8 cellular contexts compared by ENCODE assay signal in the genomic region with DNA sequence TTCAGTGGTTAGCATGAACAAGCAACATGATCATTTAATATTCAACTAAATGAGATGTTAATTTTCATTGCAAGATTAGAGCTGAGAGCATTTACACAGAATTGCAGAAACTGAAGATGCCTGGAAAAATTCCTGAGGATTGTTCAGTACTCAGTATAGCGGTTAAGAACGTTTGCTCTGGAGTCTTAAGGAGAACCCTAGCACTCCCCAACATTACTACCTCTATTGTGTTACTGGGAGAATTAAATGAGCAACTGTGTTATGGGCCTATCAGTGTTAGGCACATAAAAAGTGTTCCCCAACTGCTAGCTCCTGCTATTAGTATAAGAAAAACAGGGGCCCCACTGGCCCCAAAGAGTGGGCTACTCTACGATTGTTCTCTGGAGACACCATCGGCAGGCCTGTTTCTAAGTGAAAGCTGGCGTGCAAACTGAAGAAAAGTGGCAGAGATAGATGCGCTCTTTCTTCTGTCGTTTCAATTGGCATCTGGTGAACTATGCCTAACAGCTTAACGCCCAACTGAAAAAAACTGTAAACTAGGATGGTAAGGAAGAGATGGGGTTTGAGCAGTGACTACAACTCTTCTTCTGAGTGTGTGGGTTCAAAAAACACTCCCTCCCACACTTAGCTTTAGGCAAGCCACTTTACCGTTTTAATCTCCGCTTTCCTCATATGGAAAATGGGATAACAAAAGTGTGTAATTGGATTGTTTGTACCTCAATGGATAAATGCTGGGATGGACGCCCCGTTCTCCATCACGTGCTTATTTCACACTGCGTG. TPM values are rescaled to one million over a fixed set of nuclear protein-coding genes. Genes with fewer than 3 reads are reported as not detected.
DNase-seq lines count a peak whose midpoint lies in the region; ATAC-seq and TF ChIP-seq lines count a peak whose summit lies in the region.

No MANE protein-coding gene starts in this region.

- H3K27me3 ChIP-seq in BE2C, result no peaks in the 10 kb centered on the region
- no peaks in the 10 kb centered on the region for H3K27me3 ChIP-seq in MM.1S (replicated peaks; ENCODE audit: insufficient read depth, low read length)
- no peaks in the 10 kb centered on the region for H3K27me3 ChIP-seq in colonic mucosa

- DNase-seq in BE2C (no peak), MM.1S (peak; percentile 22), colonic mucosa (peak; percentile 32), NCI-H1694 (lab: John Stamatoyannopoulos, UW) (no peak), SW480 (ENCODE audit: low spot score) (no peak)
- peak in 2 of 10 donors; percentile 18 to 32 for DNase-seq in naive thymus-derived CD8-positive, alpha-beta T cell

- intact Hi-C loops in colonic mucosa (cut with DNase I), result no loop called here

- peaks cover 16 to 68% (median 61%) of the 10 kb centered on the region in 4 donors for H3K4me1 Mint-ChIP-seq in naive thymus-derived CD8-positive, alpha-beta T cell

- H3K27me3 Mint-ChIP-seq in naive thymus-derived CD8-positive, alpha-beta T cell, result no peaks in the 10 kb centered on the region

- H3K36me3 Mint-ChIP-seq in naive thymus-derived CD8-positive, alpha-beta T cell, result peaks cover 0 to 26% (median 2%) of the 10 kb centered on the region in 3 donors

- H3K36me3 ChIP-seq in BE2C, result no peaks in the 10 kb centered on the region
- H3K36me3 ChIP-seq in MM.1S (replicated peaks; ENCODE audit: insufficient read depth, low read length), result no peaks in the 10 kb centered on the region
- H3K36me3 ChIP-seq in colonic mucosa, result no peaks in the 10 kb centered on the region

- peak overlapping the region; percentile 90 for H3K4me2 ChIP-seq in MM.1S (ENCODE audit: low read depth, low read length)

- peaks cover 15% of the 10 kb centered on the region for H3F3A ChIP-seq in MM.1S (ENCODE audit: insufficient read depth, low read length)

- peak overlapping the region; percentile 83 for H2AFZ ChIP-seq in MM.1S (ENCODE audit: low read length)

- no peak for ATAC-seq in naive thymus-derived CD8-positive, alpha-beta T cell
- ATAC-seq in GM21515 (IDR thresholded peaks at IDR 0.05; ENCODE audit: unreplicated experiment), result no peak
- ATAC-seq in HG03139 (IDR thresholded peaks at IDR 0.05; ENCODE audit: unreplicated experiment), result no peak

- H3K9me3 Mint-ChIP-seq in naive thymus-derived CD8-positive, alpha-beta T cell, result no peaks in the 10 kb centered on the region

- H3K79me2 ChIP-seq in MM.1S (ENCODE audit: low read length), result peaks cover 61% of the 10 kb centered on the region

- H3K27ac Mint-ChIP-seq in naive thymus-derived CD8-positive, alpha-beta T cell, result peak overlapping the region; percentile 87 to 98 (median 95)

- H3K4me3 Mint-ChIP-seq in naive thymus-derived CD8-positive, alpha-beta T cell, result peak overlapping the region; percentile 93 to 98 (median 97)

- H3K9me2 ChIP-seq in MM.1S (replicated peaks; ENCODE audit: insufficient read depth, low read length), result no peaks in the 10 kb centered on the region

- H3K4me3 ChIP-seq in BE2C (ENCODE audit: low read depth, low read length) (peak overlapping the region; percentile 91), MM.1S (ENCODE audit: low read length) (peak overlapping the region; percentile 84), colonic mucosa (peak overlapping the region; percentile 92)

- H3K27ac ChIP-seq in MM.1S (ENCODE audit: low read length) (peak overlapping the region; percentile 71; the same call in 1 of the 2 replicates), colonic mucosa (peak overlapping the region; percentile 85)

- H3K9me3 ChIP-seq in BE2C (no peaks in the 10 kb centered on the region), MM.1S (replicated peaks; ENCODE audit: insufficient read depth, low read length) (no peaks in the 10 kb centered on the region), colonic mucosa (no peaks in the 10 kb centered on the region)

- H3K4me1 ChIP-seq in BE2C (no peaks in the 10 kb centered on the region), MM.1S (ENCODE audit: low read length) (peaks cover 28% of the 10 kb centered on the region), colonic mucosa (peaks cover 19% of the 10 kb centered on the region)

- TF ChIP-seq CTCF in BE2C (IDR thresholded peaks at IDR 0.05; ENCODE audit: low read depth, low read length) (no peak), MM.1S (IDR thresholded peaks at IDR 0.05; ENCODE audit: low read length) (no peak), colonic mucosa (IDR thresholded peaks at IDR 0.05) (no peak)

- H4K20me1 ChIP-seq in MM.1S (ENCODE audit: insufficient read depth, low read length), result peaks cover 12% of the 10 kb centered on the region

- H3K9ac ChIP-seq in MM.1S (ENCODE audit: low read length) (peak overlapping the region; percentile 87), colonic mucosa (ENCODE audit: low read depth in 2 of 2, low read length in 2 of 2) (peak overlapping the region; percentile 92 to 94)

- POLR2A ChIA-PET in naive thymus-derived CD8-positive, alpha-beta T cell (lab: Charles Lee), result interaction anchor here (0.7 to 9.1 kb wide), 18 partner anchors 9 to 421 kb away, joined by 3 to 193 read pairs (median 4); a partner anchor contains a TSS

RNA-seq across cellular contexts. Expression of a gene that starts 1.3 kb away (rescaled TPM):
- 18.9 TPM for polyA plus RNA-seq in BE2C (2012; ENCODE audit: insufficient read depth, insufficient read length, low read depth)
- total RNA-seq in colonic mucosa, result 10 to 100 TPM; 24.0 to 31.5 TPM
- total RNA-seq in naive thymus-derived CD8-positive, alpha-beta T cell, result 10 to 100 TPM; 68.7 to 78.3 TPM
- 10 to 100 TPM; 46.8 to 91.0 (median 66.9) TPM for polyA plus RNA-seq in naive thymus-derived CD8-positive, alpha-beta T cell

Comparison
In these comparisons a context has a peak if more than half of its experiments do, and no peak if none do; other contexts are left out.
1. DNase-seq: peak in MM.1S (single experiment) and colonic mucosa (single experiment); none in BE2C (single experiment), NCI-H1694 (single experiment) and SW480 (single experiment).
2. Peak in every context shown above with its lines, with median percentiles within 50 percentile points of each other: H3K4me3 ChIP-seq.